1 cellular context compared by ENCODE assay signal in genomic region chr5:181190711-181191525, GRCh38.
TF ChIP-seq lines count a peak whose summit lies in the region.

No MANE protein-coding gene starts in this region.

TF ChIP-seq in K562, 482 proteins besides CTCF, POLR2A, EP300 and RAD21 (continued from another document and continues in another):
- TF ChIP-seq TSHZ1 (CRISPR knock-in tag; IDR thresholded peaks at IDR 0.05) = 0 out of 2 replicates have a peak, but pooled peaks have one; percentile 45
- TF ChIP-seq ZNF445 (CRISPR knock-in tag; IDR thresholded peaks at IDR 0.05; ENCODE audit: low read depth) = no peak
- no peak for TF ChIP-seq RFX7 (CRISPR knock-in tag; IDR thresholded peaks at IDR 0.05)
- no peak for TF ChIP-seq E2F8 (IDR thresholded peaks at IDR 0.05; ENCODE audit: low read depth, partially characterized antibody)
- no peak for TF ChIP-seq ZBTB1 (CRISPR knock-in tag; IDR thresholded peaks at IDR 0.05; ENCODE audit: borderline replicate concordance, low read depth)
- no peak for TF ChIP-seq ZNF764 (CRISPR knock-in tag; IDR thresholded peaks at IDR 0.05; ENCODE audit: low read depth)
- no peak; the same call in 1 of the 2 replicates for TF ChIP-seq NFRKB (IDR thresholded peaks at IDR 0.05; ENCODE audit: low read depth)
- no peak for TF ChIP-seq CHD7 (IDR thresholded peaks at IDR 0.05; ENCODE audit: low read depth, low read length)
- no peak for TF ChIP-seq ZNF12 (CRISPR knock-in tag; IDR thresholded peaks at IDR 0.05)
- TF ChIP-seq OTX1 (CRISPR knock-in tag; IDR thresholded peaks at IDR 0.05) = peak; percentile 58; the same call in 1 of the 2 replicates
- TF ChIP-seq ERF (CRISPR knock-in tag; IDR thresholded peaks at IDR 0.05) = no peak
- TF ChIP-seq ATF7 (IDR thresholded peaks at IDR 0.05) = no peak
- no peak for TF ChIP-seq KLF16 (IDR thresholded peaks at IDR 0.05)
- TF ChIP-seq GTF2B (IDR thresholded peaks at IDR 0.05; ENCODE audit: extremely low read depth, insufficient read length) = no peak
- no peak for TF ChIP-seq CBX1 (IDR thresholded peaks at IDR 0.05; ENCODE audit: low read depth)
- TF ChIP-seq GTF2F1 (IDR thresholded peaks at IDR 0.05; ENCODE audit: low read depth, low read length) = no peak
- no peak for TF ChIP-seq PTTG1 (tag; IDR thresholded peaks at IDR 0.05; ENCODE audit: low read depth)
- no peak for TF ChIP-seq RAD51 (IDR thresholded peaks at IDR 0.05; ENCODE audit: borderline replicate concordance, low read depth)
- TF ChIP-seq HMG20A (CRISPR knock-in tag; conservative IDR thresholded peaks at IDR 0.05) = no peak
- TF ChIP-seq REST (CRISPR knock-in tag; IDR thresholded peaks at IDR 0.05; ENCODE audit: low read depth) = no peak; the same call in 1 of the 2 replicates
- no peak for TF ChIP-seq TFAM (CRISPR knock-in tag; conservative IDR thresholded peaks at IDR 0.05)
- TF ChIP-seq KDM5B (IDR thresholded peaks at IDR 0.05; ENCODE audit: insufficient replicate concordance, low read depth, low read length) = peak; percentile 28
- peak; percentile 68 for TF ChIP-seq ARID4B (CRISPR knock-in tag; IDR thresholded peaks at IDR 0.05)
